In genomic region chr11:83070878-83071640, GRCh38 we compare ENCODE assay signal across 8 cellular contexts. TPM values are rescaled to one million over a fixed set of nuclear protein-coding genes. Genes with fewer than 3 reads are reported as not detected.
A peak's percentile ranks its signal among the peaks of the same experiment; 100 is the strongest.
DNase-seq lines count a peak whose midpoint lies in the region; ATAC-seq, FAIRE-seq and TF ChIP-seq lines count a peak whose summit lies in the region.

No MANE protein-coding gene starts in this region.

- peak overlapping the region; percentile 1 to 52; a peak in 2 of 4 replicates for H4K8ac ChIP-seq in IMR-90 (ENCODE audit: low read depth in 2 of 2, low read length in 2 of 2)

- peaks cover 4% of the 10 kb centered on the region; the same call in 1 of the 2 replicates for H4K20me1 ChIP-seq in IMR-90 (ENCODE audit: insufficient read depth, low read length)

- POLR2A ChIA-PET in IMR-90 (lab: Charles Lee; ENCODE audit: unreplicated experiment) = interaction anchor here (0.7 to 1.5 kb wide), 2 partner anchors 9 to 19 kb away, joined by 4 to 18 read pairs; no protein-coding TSS in a partner anchor

- H3K4me3 Mint-ChIP-seq in activated T-helper 1 cell treated with anti-CD3 and anti-CD28 coated beads, Interleukin-12 subunit alpha, Interleukin-12 subunit beta, Interleukin-2, Interleukin-4 antibody, amounts not matched to agents 30 ng/mL and 10 ng/mL and 1 ng/mL, durations not matched to agents 14 hours and 24 hours and 36 hours = no peak overlapping the region

- no TSS peak for BruUV-seq in IMR-90 (replicated peaks; lab: Mats Ljungman, UMichigan)

- H3K36me3 ChIP-seq in IMR-90 (ENCODE audit: control insufficient read depth, insufficient read depth, low read length) (peaks cover 4% of the 10 kb centered on the region), gastroesophageal sphincter (peaks cover 0 to 12% of the 10 kb centered on the region in 2 donors), pancreas (no peaks in the 10 kb centered on the region)

- H2BK5ac ChIP-seq in IMR-90 (ENCODE audit: low read depth, low read length, poor library complexity, severe bottlenecking) = peak overlapping the region; percentile 67

- peak overlapping the region; percentile 14 for H2BK120ac ChIP-seq in IMR-90 (ENCODE audit: low read depth, low read length)

- peaks cover 31% of the 10 kb centered on the region for H3K36me3 Mint-ChIP-seq in activated T-helper 1 cell treated with anti-CD3 and anti-CD28 coated beads, Interleukin-12 subunit alpha, Interleukin-12 subunit beta, Interleukin-2, Interleukin-4 antibody, amounts not matched to agents 30 ng/mL and 10 ng/mL and 1 ng/mL, durations not matched to agents 14 hours and 24 hours and 36 hours (ENCODE audit: low read depth)

- H3K27me3 ChIP-seq in IMR-90 (ENCODE audit: control insufficient read depth, insufficient read depth, low read length) (no peaks in the 10 kb centered on the region), gastroesophageal sphincter (no peaks in the 10 kb centered on the region), pancreas (no peaks in the 10 kb centered on the region)

- no peaks in the 10 kb centered on the region for H3K27me3 Mint-ChIP-seq in activated T-helper 1 cell treated with anti-CD3 and anti-CD28 coated beads, Interleukin-12 subunit alpha, Interleukin-12 subunit beta, Interleukin-2, Interleukin-4 antibody, amounts not matched to agents 30 ng/mL and 10 ng/mL and 1 ng/mL, durations not matched to agents 14 hours and 24 hours and 36 hours (ENCODE audit: insufficient read depth)

- ATAC-seq in IMR-90 (ENCODE audit: low read depth) = peak; percentile 1
- ATAC-seq in gastroesophageal sphincter = peak; percentile 8
- peak; percentile 9 to 31 (median 24) for ATAC-seq in pancreas
- no peak for ATAC-seq in HG02571 (IDR thresholded peaks at IDR 0.05; ENCODE audit: unreplicated experiment)
- no peak for ATAC-seq in HG02938 (IDR thresholded peaks at IDR 0.05; ENCODE audit: unreplicated experiment)
- ATAC-seq in GM18505 (IDR thresholded peaks at IDR 0.05; ENCODE audit: unreplicated experiment) = no peak

- peak overlapping the region; percentile 8 for H4K5ac ChIP-seq in IMR-90 (ENCODE audit: low read depth, low read length)

- H2BK20ac ChIP-seq in IMR-90 (ENCODE audit: low read depth, low read length) = peak overlapping the region; percentile 19

- CTCF ChIA-PET in IMR-90 (lab: Yijun Ruan, JAX) = interaction anchor here (1.5 kb wide), 1 partner anchor 179 kb away, joined by 3 read pairs; no protein-coding TSS in a partner anchor

- WGBS in IMR-90 (ENCODE audit: extremely low coverage in 2 of 2, insufficient read length in 1 of 2), 2 experiments = 3% methylated on average over 4 of the region's 20 CpGs; no CpG with 5 or more reads in 1 of the 2 experiments
- WGBS in gastroesophageal sphincter (ENCODE audit: low coverage in 1 of 2), 2 donors = 0% methylated on average over 19 of the region's 20 CpGs
- 0 to 1% methylated on average over 20 of the region's 20 CpGs for WGBS in pancreas, 2 donors

- dilution Hi-C loops in IMR-90 (cut with HindIII; ENCODE audit: low sequenced_read_pairs, unreplicated experiment) = loop anchor here (25.0 kb wide), 1 partner anchor 91 kb away; the partner anchor contains the start of gene PCF11

- DNase-seq in COLO668 (lab: John Stamatoyannopoulos, UW; ENCODE audit: unreplicated experiment) (peak; percentile 44), IMR-90 (peak; percentile 26), pancreas (peak in 4 of 6 donors; percentile 29 to 61 (median 44))
- peak; percentile 6 for DNase-seq in activated T-helper 1 cell treated with anti-CD3 and anti-CD28 coated beads, Interleukin-12 subunit alpha, Interleukin-12 subunit beta, Interleukin-2, Interleukin-4 antibody, amounts not matched to agents 30 ng/mL and 10 ng/mL and 1 ng/mL, durations not matched to agents 14 hours and 24 hours and 36 hours (ENCODE audit: low spot score)

- H3K18ac ChIP-seq in IMR-90 (ENCODE audit: low read depth, low read length) = peak overlapping the region; percentile 86

- H3K27ac ChIP-seq in IMR-90 (ENCODE audit: insufficient read depth, low read length) (peak overlapping the region; percentile 82), gastroesophageal sphincter (peak overlapping the region; percentile 89 to 96 (median 94)), pancreas (peak overlapping the region; percentile 64 to 91 (median 80))

- H3K9me3 ChIP-seq in IMR-90 (ENCODE audit: control insufficient read depth, insufficient read depth, low read length) (no peaks in the 10 kb centered on the region), gastroesophageal sphincter (no peaks in the 10 kb centered on the region), pancreas (no peaks in the 10 kb centered on the region)

- no peaks in the 10 kb centered on the region for H3K9me3 Mint-ChIP-seq in activated T-helper 1 cell treated with anti-CD3 and anti-CD28 coated beads, Interleukin-12 subunit alpha, Interleukin-12 subunit beta, Interleukin-2, Interleukin-4 antibody, amounts not matched to agents 30 ng/mL and 10 ng/mL and 1 ng/mL, durations not matched to agents 14 hours and 24 hours and 36 hours

- H3K79me1 ChIP-seq in IMR-90 (ENCODE audit: low read depth in 1 of 2, low read length in 2 of 2) = peaks cover 15 to 76% of the 10 kb centered on the region in 2 experiments; a peak in 3 of 4 replicates

- peak overlapping the region; percentile 100 for H3K4me2 ChIP-seq in IMR-90 (ENCODE audit: low read depth, low read length)

- peak overlapping the region; percentile 88 for H3K23ac ChIP-seq in IMR-90 (ENCODE audit: low read depth, low read length)

- H4K91ac ChIP-seq in IMR-90 (ENCODE audit: insufficient read depth, low read depth, low read length) = peak overlapping the region; percentile 29

- intact Hi-C loops in IMR-90 (cut with micrococcal nuclease) = loop anchor here (1.0 to 10.0 kb wide), 8 partner anchors 19 to 356 kb away; partner anchors contain the start of genes ANKRD42 and PCF11
- intact Hi-C loops in activated T-helper 1 cell treated with anti-CD3 and anti-CD28 coated beads, Interleukin-12 subunit alpha, Interleukin-12 subunit beta, Interleukin-2, Interleukin-4 antibody, amounts not matched to agents 30 ng/mL and 10 ng/mL and 1 ng/mL, durations not matched to agents 14 hours and 24 hours and 36 hours (cut with micrococcal nuclease) = loop anchor here (1.0 to 2.0 kb wide), 11 partner anchors 8 to 215 kb away; partner anchors contain the start of genes CCDC90B and DDIAS
- intact Hi-C loops in pancreas (cut with DNase I) = no loop called here

- TF ChIP-seq POLR2A in IMR-90 (IDR thresholded peaks at IDR 0.05; ENCODE audit: low read depth, low read length) (no peak), gastroesophageal sphincter (IDR thresholded peaks at IDR 0.05) (no peak), GM18505 (IDR thresholded peaks at IDR 0.05; ENCODE audit: borderline replicate concordance, extremely low read depth, insufficient read depth, insufficient read length) (no peak)

- peak overlapping the region; percentile 96 for H2AFZ ChIP-seq in IMR-90 (replicated peaks; ENCODE audit: low read length, poor library complexity)

- peak overlapping the region; percentile 8 for H3K4ac ChIP-seq in IMR-90 (ENCODE audit: low read depth, low read length)

- H3K4me3 ChIP-seq in IMR-90 (ENCODE audit: insufficient read depth, low read depth, low read length) (peak overlapping the region; percentile 48), gastroesophageal sphincter (peak overlapping the region; percentile 55 to 67), pancreas (peak overlapping the region; percentile 26 to 75 (median 54))

- TF ChIP-seq CTCF in IMR-90 (conservative IDR thresholded peaks at IDR 0.05; ENCODE audit: low read depth, low read length) = no peak
- no peak for TF ChIP-seq CTCF in gastroesophageal sphincter (IDR thresholded peaks at IDR 0.05)
- no peak for TF ChIP-seq CTCF in pancreas (IDR thresholded peaks at IDR 0.05)

- peak overlapping the region; percentile 87 for H3K9ac ChIP-seq in IMR-90 (ENCODE audit: low read depth, low read length)

- no peak overlapping the region for H3K27ac Mint-ChIP-seq in activated T-helper 1 cell treated with anti-CD3 and anti-CD28 coated beads, Interleukin-12 subunit alpha, Interleukin-12 subunit beta, Interleukin-2, Interleukin-4 antibody, amounts not matched to agents 30 ng/mL and 10 ng/mL and 1 ng/mL, durations not matched to agents 14 hours and 24 hours and 36 hours

- H3K4me1 ChIP-seq in IMR-90 (ENCODE audit: control insufficient read depth, insufficient read depth, low read length) = peaks cover 7% of the 10 kb centered on the region
- peaks cover 3 to 56% (median 8%) of the 10 kb centered on the region in 3 donors for H3K4me1 ChIP-seq in gastroesophageal sphincter
- H3K4me1 ChIP-seq in pancreas = peaks cover 0 to 18% (median 10%) of the 10 kb centered on the region in 3 donors

- peak overlapping the region; percentile 59 for H2AK5ac ChIP-seq in IMR-90 (ENCODE audit: low read depth, low read length)

- TF ChIP-seq EP300 in gastroesophageal sphincter (IDR thresholded peaks at IDR 0.05) = no peak

- peak overlapping the region; percentile 13; the same call in 1 of the 3 replicates for H2BK15ac ChIP-seq in IMR-90 (ENCODE audit: low read depth, low read length)

- FAIRE-seq in pancreas (lab: Jason Lieb, UNC) = no peak

- H2AK9ac ChIP-seq in IMR-90 (replicated peaks; ENCODE audit: low read depth, low read length, poor library complexity) = peak overlapping the region; percentile 94

- no peak for TF ChIP-seq RAD21 in IMR-90 (IDR thresholded peaks at IDR 0.05; ENCODE audit: low read length)

- H3K4me1 Mint-ChIP-seq in activated T-helper 1 cell treated with anti-CD3 and anti-CD28 coated beads, Interleukin-12 subunit alpha, Interleukin-12 subunit beta, Interleukin-2, Interleukin-4 antibody, amounts not matched to agents 30 ng/mL and 10 ng/mL and 1 ng/mL, durations not matched to agents 14 hours and 24 hours and 36 hours (ENCODE audit: low read depth) = peaks cover 26% of the 10 kb centered on the region

- peak overlapping the region; percentile 73 for H3K56ac ChIP-seq in IMR-90 (ENCODE audit: extremely low read depth, insufficient read depth, low read length)

- peak overlapping the region; percentile 50 for H3K14ac ChIP-seq in IMR-90 (replicated peaks; ENCODE audit: low read depth, low read length)

- H3K9me1 ChIP-seq in IMR-90 (ENCODE audit: insufficient read depth, low read length) = no peaks in the 10 kb centered on the region

- in situ Hi-C loops in IMR-90 (cut with MboI; ENCODE audit: low sequenced_read_pairs) = loop anchor here (10.0 kb wide), 1 partner anchor 166 kb away; the partner anchor contains the start of genes DDIAS and PRCP

TF ChIP-seq in IMR-90, 13 proteins besides CTCF, POLR2A, EP300 and RAD21 (continues in another document):
- peak; percentile 40; the same call in 1 of the 2 replicates for TF ChIP-seq MXI1 (IDR thresholded peaks at IDR 0.05; ENCODE audit: borderline replicate concordance, low read depth, low read length)

RNA-seq across cellular contexts. Expression of gene RAB30, which starts 0.6 kb away (rescaled TPM):
- total RNA-seq in IMR-90 (2012; rRNA removed) (14.4 and 25.6 TPM in 2 replicates), gastroesophageal sphincter (10 to 100 TPM; 18.7 to 36.6 (median 27.5) TPM), pancreas (1 to 10 TPM; 4.0 to 6.7 (median 5.3) TPM)
- polyA plus RNA-seq in IMR-90 (2012; rRNA removed) (4.6 and 7.2 TPM in 2 replicates), pancreas (1 to 10 TPM; 1.0 to 1.5 TPM)
- 1.9 and 2.1 TPM in 2 replicates for polyA plus RNA-seq in IMR-90 (2012; cell fraction: cytosol; rRNA removed)
- 2.1 and 7.3 TPM in 2 replicates for polyA plus RNA-seq in IMR-90 (2012; cell fraction: nucleus; rRNA removed; ENCODE audit: low replicate concordance)
- 15.2 and 16.0 TPM in 2 replicates for total RNA-seq in activated T-helper 1 cell treated with anti-CD3 and anti-CD28 coated beads, Interleukin-12 subunit alpha, Interleukin-12 subunit beta, Interleukin-2, Interleukin-4 antibody, amounts not matched to agents 30 ng/mL and 10 ng/mL and 1 ng/mL, durations not matched to agents 14 hours and 24 hours and 36 hours

Comparison
In these comparisons a context has a peak if more than half of its experiments do, and no peak if none do; other contexts are left out.
1. ATAC-seq: peak in IMR-90 (single experiment), gastroesophageal sphincter (single experiment) and pancreas (4 of 4); none in HG02571 (single experiment), HG02938 (single experiment) and GM18505 (single experiment).
2. intact Hi-C loops: an anchor here in IMR-90 (1.0 to 10.0 kb wide) and activated T-helper 1 cell treated with anti-CD3 and anti-CD28 coated beads, Interleukin-12 subunit alpha, Interleukin-12 subunit beta, Interleukin-2, Interleukin-4 antibody, amounts not matched to agents 30 ng/mL and 10 ng/mL and 1 ng/mL, durations not matched to agents 14 hours and 24 hours and 36 hours (1.0 to 2.0 kb wide); none called in pancreas.
3. Peak in every context shown above with its lines, with median percentiles within 50 percentile points of each other: DNase-seq, H3K27ac ChIP-seq and H3K4me3 ChIP-seq.